ENCODE assay signal across 1 cellular context in the genomic region with DNA sequence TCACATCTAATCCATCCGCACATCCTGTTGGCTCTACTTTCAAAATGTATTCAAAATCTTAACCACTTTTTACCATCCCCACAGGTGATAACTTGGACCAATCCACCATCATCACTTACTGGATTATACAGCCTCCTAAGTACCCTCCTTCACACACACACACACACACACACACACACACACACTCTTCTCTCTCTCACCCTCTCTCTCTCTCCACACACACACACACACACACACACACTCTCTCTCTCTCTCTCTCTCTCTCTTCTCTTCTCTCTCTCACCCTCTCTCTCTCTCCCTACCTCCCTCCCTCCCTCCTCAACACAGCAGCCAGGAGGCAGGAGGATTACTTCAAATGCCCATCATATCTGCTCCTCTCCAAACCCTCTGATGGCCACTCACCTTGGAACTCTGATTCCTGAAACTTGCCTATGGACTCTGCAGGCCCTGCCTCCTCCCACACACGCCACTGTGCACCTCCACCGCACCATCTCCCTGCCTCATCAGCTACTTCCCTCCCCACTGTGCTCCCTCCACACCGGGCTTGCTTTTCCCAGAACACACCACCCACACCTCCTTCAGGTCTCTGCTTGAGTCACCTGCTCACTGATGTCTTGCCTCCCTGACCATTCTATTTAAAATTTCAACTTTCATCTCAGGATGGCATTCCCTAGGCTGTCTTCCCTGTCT.
TF ChIP-seq lines count a peak whose summit lies in the region.

No MANE protein-coding gene starts in this region.

TF ChIP-seq in HEK293, 187 proteins besides CTCF, POLR2A, EP300 and RAD21 (continued from another document):
- TF ChIP-seq ZNF280C (tag by site-specific recombination; IDR thresholded peaks at IDR 0.05), result 0 out of 2 replicates have a peak, but pooled peaks have one; percentile 56
- peak; percentile 86 for TF ChIP-seq ZNF596 (tag by site-specific recombination; IDR thresholded peaks at IDR 0.05)
- no peak for TF ChIP-seq ZNF2 (tag by site-specific recombination; IDR thresholded peaks at IDR 0.05)
- TF ChIP-seq KLF7 (tag by site-specific recombination; IDR thresholded peaks at IDR 0.05; ENCODE audit: borderline replicate concordance), result no peak
- TF ChIP-seq, protein P1, sequence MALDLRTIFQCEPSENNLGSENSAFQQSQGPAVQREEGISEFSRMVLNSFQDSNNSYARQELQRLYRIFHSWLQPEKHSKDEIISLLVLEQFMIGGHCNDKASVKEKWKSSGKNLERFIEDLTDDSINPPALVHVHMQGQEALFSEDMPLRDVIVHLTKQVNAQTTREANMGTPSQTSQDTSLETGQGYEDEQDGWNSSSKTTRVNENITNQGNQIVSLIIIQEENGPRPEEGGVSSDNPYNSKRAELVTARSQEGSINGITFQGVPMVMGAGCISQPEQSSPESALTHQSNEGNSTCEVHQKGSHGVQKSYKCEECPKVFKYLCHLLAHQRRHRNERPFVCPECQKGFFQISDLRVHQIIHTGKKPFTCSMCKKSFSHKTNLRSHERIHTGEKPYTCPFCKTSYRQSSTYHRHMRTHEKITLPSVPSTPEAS (tag by site-specific recombination; IDR thresholded peaks at IDR 0.05), result peak; percentile 95
- no peak for TF ChIP-seq ZNF350 (tag by site-specific recombination; IDR thresholded peaks at IDR 0.05)
- TF ChIP-seq ZFHX2 (tag by site-specific recombination; conservative IDR thresholded peaks at IDR 0.05), result peak; percentile 91
- no peak for TF ChIP-seq ZNF629 (tag by site-specific recombination; IDR thresholded peaks at IDR 0.05)
- TF ChIP-seq EGR2 (tag by site-specific recombination; IDR thresholded peaks at IDR 0.05; ENCODE audit: low read depth), result peak; percentile 89
- TF ChIP-seq ZNF112 (tag by site-specific recombination; IDR thresholded peaks at IDR 0.05), result no peak
- TF ChIP-seq ZBTB17 (tag by site-specific recombination; IDR thresholded peaks at IDR 0.05), result 0 out of 2 replicates have a peak, but pooled peaks have one; percentile 6
- peak; percentile 45; the same call in 1 of the 2 replicates for TF ChIP-seq ZNF394 (tag by site-specific recombination; IDR thresholded peaks at IDR 0.05; ENCODE audit: borderline replicate concordance)
- TF ChIP-seq ZBTB48 (tag by site-specific recombination; IDR thresholded peaks at IDR 0.05), result no peak
